Comparison of ENCODE assay signal across 19 cellular contexts in genomic region chr11:114145166-114145695, GRCh38.
A peak's percentile ranks its signal among the peaks of the same experiment; 100 is the strongest.
DNase-seq lines count a peak whose midpoint lies in the region; ATAC-seq and TF ChIP-seq lines count a peak whose summit lies in the region.
"Had no signal": no experiment of that assay in that cellular context is flagged by ENCODE, and none has a peak within 500 bp of the region (broad histone marks: within the 10 kb centered on the region; RNA-seq: fewer than 3 reads in every experiment).

No MANE protein-coding gene starts in this region.

- H3K36me3 ChIP-seq in upper lobe of right lung: peaks cover 12% of the 10 kb centered on the region

- ATAC-seq in upper lobe of right lung: no peak
- ATAC-seq: activated CD8-positive, alpha-beta T cell treated with anti-CD3 and anti-CD28 coated beads, Interleukin-2, amount 10 ng/mL, durations not matched to agents 7 days and 5 days; activated T-cell treated with anti-CD3 and anti-CD28 coated beads, Interleukin-2, amount 50 U/mL, for 4 hours; GM12878; heart right ventricle had no signal

- H3K9me3 Mint-ChIP-seq in osteocyte (ENCODE audit: unreplicated experiment): no peaks in the 10 kb centered on the region
- H3K9me3 Mint-ChIP-seq: activated B cell treated with CpG ODN at 0.5 μM for 24 hours; activated naive CD4-positive, alpha-beta T cell treated with anti-CD3 and anti-CD28 coated beads for 36 hours; activated T-cell treated with anti-CD3 and anti-CD28 coated beads, Interleukin-2, amount 50 U/mL, for 4 hours; endodermal cell had no signal

- no peaks in the 10 kb centered on the region for H3K27me3 ChIP-seq in dorsolateral prefrontal cortex
- no peaks in the 10 kb centered on the region for H3K27me3 ChIP-seq in upper lobe of right lung
- H3K27me3 ChIP-seq: heart right ventricle had no signal

- H3K4me3 ChIP-seq in dorsolateral prefrontal cortex: no peak overlapping the region
- H3K4me3 ChIP-seq in upper lobe of right lung: no peak overlapping the region
- H3K4me3 ChIP-seq: GM12878, heart right ventricle had no signal

- H3K9me3 ChIP-seq in upper lobe of right lung: no peaks in the 10 kb centered on the region
- H3K9me3 ChIP-seq: heart right ventricle had no signal

- H3K36me3 Mint-ChIP-seq in osteocyte (ENCODE audit: unreplicated experiment): peaks cover 15% of the 10 kb centered on the region

- peak overlapping the region; percentile 3 for H3K27ac Mint-ChIP-seq in osteocyte (ENCODE audit: unreplicated experiment)
- H3K27ac Mint-ChIP-seq: activated B cell treated with CpG ODN at 0.5 μM for 24 hours; activated CD8-positive, alpha-beta T cell treated with anti-CD3 and anti-CD28 coated beads, Interleukin-2, amount 10 ng/mL, durations not matched to agents 7 days and 5 days; activated naive CD4-positive, alpha-beta T cell treated with anti-CD3 and anti-CD28 coated beads for 36 hours; endodermal cell had no signal

- H3K4me1 ChIP-seq in upper lobe of right lung: peaks cover 79% of the 10 kb centered on the region

- H3K4me3 Mint-ChIP-seq in osteocyte (ENCODE audit: unreplicated experiment): no peak overlapping the region
- H3K4me3 Mint-ChIP-seq: activated B cell treated with CpG ODN at 0.5 μM for 24 hours; activated CD8-positive, alpha-beta T cell treated with anti-CD3 and anti-CD28 coated beads, Interleukin-2, amount 10 ng/mL, durations not matched to agents 7 days and 5 days; activated naive CD4-positive, alpha-beta T cell treated with anti-CD3 and anti-CD28 coated beads for 36 hours; activated T-cell treated with anti-CD3 and anti-CD28 coated beads, Interleukin-2, amount 50 U/mL, for 4 hours; endodermal cell had no signal

- H3K27me3 Mint-ChIP-seq in osteocyte (ENCODE audit: unreplicated experiment): peaks cover 5% of the 10 kb centered on the region

- peak; percentile 28 for DNase-seq in OCI-M1 (lab: John Stamatoyannopoulos, UW)
- DNase-seq in dorsolateral prefrontal cortex: no peak
- DNase-seq in osteocyte (ENCODE audit: extremely low spot score, unreplicated experiment): no peak
- no peak for DNase-seq in upper lobe of right lung
- no peak for DNase-seq in activated T-cell treated with anti-CD3 and anti-CD28 coated beads for 4 hours
- DNase-seq in NCI-H1930 (lab: John Stamatoyannopoulos, UW): no peak
- DNase-seq in activated CD4-positive, alpha-beta T cell treated with anti-CD3 and anti-CD28 coated beads for 48 hours: no peak
- DNase-seq: activated B cell treated with CpG ODN at 0.5 μM for 24 hours; activated CD8-positive, alpha-beta T cell treated with anti-CD3 and anti-CD28 coated beads, Interleukin-2, amount 10 ng/mL, durations not matched to agents 7 days and 5 days; activated naive CD4-positive, alpha-beta T cell treated with anti-CD3 and anti-CD28 coated beads for 36 hours; activated T-cell treated with anti-CD3 and anti-CD28 coated beads, Interleukin-2, amount 50 U/mL, for 4 hours; cerebellar nuclear complex; endodermal cell; heart right ventricle; MM.1S; NCI-H146; NCI-H774; nucleus accumbens had no signal

- H3K27ac ChIP-seq in dorsolateral prefrontal cortex (peak overlapping the region in 56 of 59 donors; percentile 13 to 97 (median 88)), upper lobe of right lung (peak overlapping the region; percentile 32)

- TF ChIP-seq CTCF in dorsolateral prefrontal cortex (IDR thresholded peaks at IDR 0.05 in 54 of 56, conservative IDR thresholded peaks at IDR 0.05 in 2 of 56; ENCODE audit: low read depth in 1 of 56, partially characterized antibody in 56 of 56) (no peak), osteocyte (IDR thresholded peaks at IDR 0.05) (no peak), upper lobe of right lung (IDR thresholded peaks at IDR 0.05) (no peak)

- peaks cover 51% of the 10 kb centered on the region for H3K4me1 Mint-ChIP-seq in osteocyte (ENCODE audit: unreplicated experiment)

- intact Hi-C loops in dorsolateral prefrontal cortex (cut with DNase I) (no loop called here), upper lobe of right lung (cut with DNase I) (no loop called here)
